Comparison of ENCODE assay signal across 1 cellular context in the genomic region with DNA sequence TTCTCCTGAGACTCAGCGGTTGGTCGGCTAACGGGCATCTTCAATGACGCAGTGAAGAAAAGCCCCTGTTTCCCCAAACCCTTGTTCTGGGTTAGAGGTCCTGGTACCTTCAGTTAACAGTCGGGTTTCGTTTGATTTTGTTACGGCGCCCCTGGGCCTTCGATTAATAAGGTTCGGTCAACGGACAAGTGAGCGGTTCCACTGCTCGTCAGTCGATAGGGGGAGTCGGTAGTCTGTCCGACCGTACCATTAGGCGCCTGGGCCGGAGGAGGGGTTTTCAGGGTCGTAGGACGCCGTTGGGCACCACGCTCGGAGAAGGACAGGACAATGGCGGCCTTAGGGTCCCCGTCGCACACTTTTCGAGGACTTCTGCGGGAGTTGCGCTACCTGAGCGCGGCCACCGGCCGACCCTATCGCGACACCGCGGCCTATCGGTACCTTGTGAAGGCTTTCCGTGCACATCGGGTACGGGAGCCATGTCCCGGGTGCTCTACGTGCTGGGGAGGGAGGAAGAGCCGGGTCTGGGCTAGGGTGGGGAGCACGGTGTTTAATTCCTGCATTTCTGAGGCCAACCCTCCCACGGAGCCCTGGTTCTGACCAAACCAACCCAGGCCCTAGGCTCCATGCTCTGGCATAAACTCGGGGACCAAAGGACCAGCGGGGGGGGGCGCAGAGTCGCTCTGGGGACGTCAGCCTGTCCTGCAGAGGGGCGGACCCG.
TF ChIP-seq lines count a peak whose summit lies in the region.

A gene with protein sequence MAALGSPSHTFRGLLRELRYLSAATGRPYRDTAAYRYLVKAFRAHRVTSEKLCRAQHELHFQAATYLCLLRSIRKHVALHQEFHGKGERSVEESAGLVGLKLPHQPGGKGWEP (plus strand): TSS at position 280 of the 718 bp plus-strand sequence. CDS start 48 bp downstream, at position 328.

TF ChIP-seq in HepG2, 621 proteins besides CTCF, POLR2A, EP300 and RAD21 (continued from another document and continues in another):
- TF ChIP-seq, protein P1, sequence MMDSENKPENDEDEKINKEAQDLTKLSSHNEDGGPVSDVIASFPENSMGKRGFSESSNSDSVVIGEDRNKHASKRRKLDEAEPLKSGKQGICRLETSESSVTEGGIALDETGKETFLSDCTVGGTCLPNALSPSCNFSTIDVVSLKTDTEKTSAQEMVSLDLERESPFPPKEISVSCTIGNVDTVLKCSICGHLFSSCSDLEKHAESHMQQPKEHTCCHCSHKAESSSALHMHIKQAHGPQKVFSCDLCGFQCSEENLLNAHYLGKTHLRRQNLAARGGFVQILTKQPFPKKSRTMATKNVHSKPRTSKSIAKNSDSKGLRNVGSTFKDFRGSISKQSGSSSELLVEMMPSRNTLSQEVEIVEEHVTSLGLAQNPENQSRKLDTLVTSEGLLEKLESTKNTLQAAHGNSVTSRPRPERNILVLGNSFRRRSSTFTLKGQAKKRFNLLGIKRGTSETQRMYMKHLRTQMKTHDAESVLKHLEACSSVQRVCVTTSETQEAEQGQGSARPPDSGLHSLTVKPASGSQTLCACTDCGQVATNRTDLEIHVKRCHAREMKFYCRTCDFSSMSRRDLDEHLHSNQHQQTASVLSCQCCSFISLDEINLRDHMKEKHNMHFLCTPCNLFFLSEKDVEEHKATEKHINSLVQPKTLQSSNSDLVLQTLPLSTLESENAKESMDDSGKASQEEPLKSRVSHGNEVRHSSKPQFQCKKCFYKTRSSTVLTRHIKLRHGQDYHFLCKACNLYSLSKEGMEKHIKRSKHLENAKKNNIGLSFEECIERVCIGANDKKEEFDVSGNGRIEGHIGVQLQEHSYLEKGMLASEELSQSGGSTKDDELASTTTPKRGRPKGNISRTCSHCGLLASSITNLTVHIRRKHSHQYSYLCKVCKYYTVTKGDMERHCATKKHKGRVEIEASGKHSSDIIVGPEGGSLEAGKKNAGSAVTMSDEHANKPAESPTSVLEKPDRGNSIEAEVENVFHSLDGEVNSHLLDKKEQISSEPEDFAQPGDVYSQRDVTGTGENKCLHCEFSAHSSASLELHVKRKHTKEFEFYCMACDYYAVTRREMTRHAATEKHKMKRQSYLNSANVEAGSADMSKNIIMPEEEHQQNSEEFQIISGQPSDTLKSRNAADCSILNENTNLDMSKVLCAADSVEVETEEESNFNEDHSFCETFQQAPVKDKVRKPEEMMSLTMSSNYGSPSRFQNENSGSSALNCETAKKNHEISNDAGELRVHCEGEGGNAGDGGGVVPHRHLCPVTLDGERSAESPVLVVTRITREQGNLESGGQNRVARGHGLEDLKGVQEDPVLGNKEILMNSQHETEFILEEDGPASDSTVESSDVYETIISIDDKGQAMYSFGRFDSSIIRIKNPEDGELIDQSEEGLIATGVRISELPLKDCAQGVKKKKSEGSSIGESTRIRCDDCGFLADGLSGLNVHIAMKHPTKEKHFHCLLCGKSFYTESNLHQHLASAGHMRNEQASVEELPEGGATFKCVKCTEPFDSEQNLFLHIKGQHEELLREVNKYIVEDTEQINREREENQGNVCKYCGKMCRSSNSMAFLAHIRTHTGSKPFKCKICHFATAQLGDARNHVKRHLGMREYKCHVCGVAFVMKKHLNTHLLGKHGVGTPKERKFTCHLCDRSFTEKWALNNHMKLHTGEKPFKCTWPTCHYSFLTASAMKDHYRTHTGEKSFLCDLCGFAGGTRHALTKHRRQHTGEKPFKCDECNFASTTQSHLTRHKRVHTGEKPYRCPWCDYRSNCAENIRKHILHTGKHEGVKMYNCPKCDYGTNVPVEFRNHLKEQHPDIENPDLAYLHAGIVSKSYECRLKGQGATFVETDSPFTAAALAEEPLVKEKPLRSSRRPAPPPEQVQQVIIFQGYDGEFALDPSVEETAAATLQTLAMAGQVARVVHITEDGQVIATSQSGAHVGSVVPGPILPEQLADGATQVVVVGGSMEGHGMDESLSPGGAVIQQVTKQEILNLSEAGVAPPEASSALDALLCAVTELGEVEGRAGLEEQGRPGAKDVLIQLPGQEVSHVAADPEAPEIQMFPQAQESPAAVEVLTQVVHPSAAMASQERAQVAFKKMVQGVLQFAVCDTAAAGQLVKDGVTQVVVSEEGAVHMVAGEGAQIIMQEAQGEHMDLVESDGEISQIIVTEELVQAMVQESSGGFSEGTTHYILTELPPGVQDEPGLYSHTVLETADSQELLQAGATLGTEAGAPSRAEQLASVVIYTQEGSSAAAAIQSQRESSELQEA (CRISPR knock-in tag; IDR thresholded peaks at IDR 0.05; ENCODE audit: not compliant biosample characterization), result peak; percentile 66
- peak; percentile 41; the same call in 1 of the 2 replicates for TF ChIP-seq MAF1 (CRISPR knock-in tag; IDR thresholded peaks at IDR 0.05; ENCODE audit: borderline replicate concordance)
- 0 out of 2 replicates have a peak, but pooled peaks have one; percentile 29 for TF ChIP-seq ZFP36L2 (CRISPR knock-in tag; IDR thresholded peaks at IDR 0.05)
- TF ChIP-seq ELF3 (CRISPR knock-in tag; IDR thresholded peaks at IDR 0.05), result 0 out of 2 replicates have a peak, but pooled peaks have one; percentile 3
- TF ChIP-seq ZNF891 (CRISPR knock-in tag; IDR thresholded peaks at IDR 0.05), result peak; percentile 90; the same call in 1 of the 2 replicates
- peak; percentile 68 for TF ChIP-seq SPEN (CRISPR knock-in tag; IDR thresholded peaks at IDR 0.05; ENCODE audit: low read depth)
- TF ChIP-seq ZNF317 (CRISPR knock-in tag; IDR thresholded peaks at IDR 0.05), result peak; percentile 74
- TF ChIP-seq, protein P2, sequence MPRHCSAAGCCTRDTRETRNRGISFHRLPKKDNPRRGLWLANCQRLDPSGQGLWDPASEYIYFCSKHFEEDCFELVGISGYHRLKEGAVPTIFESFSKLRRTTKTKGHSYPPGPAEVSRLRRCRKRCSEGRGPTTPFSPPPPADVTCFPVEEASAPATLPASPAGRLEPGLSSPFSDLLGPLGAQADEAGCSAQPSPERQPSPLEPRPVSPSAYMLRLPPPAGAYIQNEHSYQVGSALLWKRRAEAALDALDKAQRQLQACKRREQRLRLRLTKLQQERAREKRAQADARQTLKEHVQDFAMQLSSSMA (CRISPR knock-in tag; IDR thresholded peaks at IDR 0.05), result 0 out of 2 replicates have a peak, but pooled peaks have one; percentile 32
- no peak for TF ChIP-seq ZNF781 (CRISPR knock-in tag; IDR thresholded peaks at IDR 0.05; ENCODE audit: borderline replicate concordance, not compliant biosample characterization)
- TF ChIP-seq KDM3A (CRISPR knock-in tag; IDR thresholded peaks at IDR 0.05; ENCODE audit: low read depth), result 0 out of 2 replicates have a peak, but pooled peaks have one; percentile 18
- TF ChIP-seq, protein P3, sequence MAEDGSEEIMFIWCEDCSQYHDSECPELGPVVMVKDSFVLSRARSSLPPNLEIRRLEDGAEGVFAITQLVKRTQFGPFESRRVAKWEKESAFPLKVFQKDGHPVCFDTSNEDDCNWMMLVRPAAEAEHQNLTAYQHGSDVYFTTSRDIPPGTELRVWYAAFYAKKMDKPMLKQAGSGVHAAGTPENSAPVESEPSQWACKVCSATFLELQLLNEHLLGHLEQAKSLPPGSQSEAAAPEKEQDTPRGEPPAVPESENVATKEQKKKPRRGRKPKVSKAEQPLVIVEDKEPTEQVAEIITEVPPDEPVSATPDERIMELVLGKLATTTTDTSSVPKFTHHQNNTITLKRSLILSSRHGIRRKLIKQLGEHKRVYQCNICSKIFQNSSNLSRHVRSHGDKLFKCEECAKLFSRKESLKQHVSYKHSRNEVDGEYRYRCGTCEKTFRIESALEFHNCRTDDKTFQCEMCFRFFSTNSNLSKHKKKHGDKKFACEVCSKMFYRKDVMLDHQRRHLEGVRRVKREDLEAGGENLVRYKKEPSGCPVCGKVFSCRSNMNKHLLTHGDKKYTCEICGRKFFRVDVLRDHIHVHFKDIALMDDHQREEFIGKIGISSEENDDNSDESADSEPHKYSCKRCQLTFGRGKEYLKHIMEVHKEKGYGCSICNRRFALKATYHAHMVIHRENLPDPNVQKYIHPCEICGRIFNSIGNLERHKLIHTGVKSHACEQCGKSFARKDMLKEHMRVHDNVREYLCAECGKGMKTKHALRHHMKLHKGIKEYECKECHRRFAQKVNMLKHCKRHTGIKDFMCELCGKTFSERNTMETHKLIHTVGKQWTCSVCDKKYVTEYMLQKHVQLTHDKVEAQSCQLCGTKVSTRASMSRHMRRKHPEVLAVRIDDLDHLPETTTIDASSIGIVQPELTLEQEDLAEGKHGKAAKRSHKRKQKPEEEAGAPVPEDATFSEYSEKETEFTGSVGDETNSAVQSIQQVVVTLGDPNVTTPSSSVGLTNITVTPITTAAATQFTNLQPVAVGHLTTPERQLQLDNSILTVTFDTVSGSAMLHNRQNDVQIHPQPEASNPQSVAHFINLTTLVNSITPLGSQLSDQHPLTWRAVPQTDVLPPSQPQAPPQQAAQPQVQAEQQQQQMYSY (CRISPR knock-in tag; IDR thresholded peaks at IDR 0.05), result peak; percentile 19; the same call in 1 of the 2 replicates
- peak; percentile 43 for TF ChIP-seq PHF5A (CRISPR knock-in tag; IDR thresholded peaks at IDR 0.05; ENCODE audit: low read depth, unreplicated experiment)
- 0 out of 2 replicates have a peak, but pooled peaks have one; percentile 28 for TF ChIP-seq ZNF850 (CRISPR knock-in tag; conservative IDR thresholded peaks at IDR 0.05)
- peak; percentile 53; the same call in 1 of the 2 replicates for TF ChIP-seq KLF12 (CRISPR knock-in tag; IDR thresholded peaks at IDR 0.05; ENCODE audit: borderline replicate concordance)
- TF ChIP-seq, protein P4, sequence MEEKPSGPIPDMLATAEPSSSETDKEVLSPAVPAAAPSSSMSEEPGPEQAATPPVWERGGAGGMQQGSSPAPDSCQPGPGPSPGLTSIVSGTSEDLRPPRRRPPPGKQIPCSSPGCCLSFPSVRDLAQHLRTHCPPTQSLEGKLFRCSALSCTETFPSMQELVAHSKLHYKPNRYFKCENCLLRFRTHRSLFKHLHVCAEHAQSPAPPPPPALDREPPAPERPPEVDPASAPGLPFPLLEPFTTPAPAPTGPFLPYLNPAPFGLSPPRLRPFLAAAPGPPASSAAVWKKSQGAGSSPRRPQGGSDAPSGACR (CRISPR knock-in tag; IDR thresholded peaks at IDR 0.05), result 0 out of 2 replicates have a peak, but pooled peaks have one; percentile 3
- TF ChIP-seq, protein P5, sequence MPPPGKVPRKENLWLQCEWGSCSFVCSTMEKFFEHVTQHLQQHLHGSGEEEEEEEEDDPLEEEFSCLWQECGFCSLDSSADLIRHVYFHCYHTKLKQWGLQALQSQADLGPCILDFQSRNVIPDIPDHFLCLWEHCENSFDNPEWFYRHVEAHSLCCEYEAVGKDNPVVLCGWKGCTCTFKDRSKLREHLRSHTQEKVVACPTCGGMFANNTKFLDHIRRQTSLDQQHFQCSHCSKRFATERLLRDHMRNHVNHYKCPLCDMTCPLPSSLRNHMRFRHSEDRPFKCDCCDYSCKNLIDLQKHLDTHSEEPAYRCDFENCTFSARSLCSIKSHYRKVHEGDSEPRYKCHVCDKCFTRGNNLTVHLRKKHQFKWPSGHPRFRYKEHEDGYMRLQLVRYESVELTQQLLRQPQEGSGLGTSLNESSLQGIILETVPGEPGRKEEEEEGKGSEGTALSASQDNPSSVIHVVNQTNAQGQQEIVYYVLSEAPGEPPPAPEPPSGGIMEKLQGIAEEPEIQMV (CRISPR knock-in tag; IDR thresholded peaks at IDR 0.05; ENCODE audit: low read depth), result peak; percentile 88
- no peak for TF ChIP-seq NONO (IDR thresholded peaks at IDR 0.05)
- peak; percentile 77 for TF ChIP-seq NONO (CRISPR knock-in tag; conservative IDR thresholded peaks at IDR 0.05)
- 0 out of 2 replicates have a peak, but pooled peaks have one; percentile 47 for TF ChIP-seq ZNF83 (CRISPR knock-in tag; IDR thresholded peaks at IDR 0.05; ENCODE audit: borderline replicate concordance)
- TF ChIP-seq MAFF (IDR thresholded peaks at IDR 0.05; ENCODE audit: low read depth, low read length), result no peak
- TF ChIP-seq, protein P6, sequence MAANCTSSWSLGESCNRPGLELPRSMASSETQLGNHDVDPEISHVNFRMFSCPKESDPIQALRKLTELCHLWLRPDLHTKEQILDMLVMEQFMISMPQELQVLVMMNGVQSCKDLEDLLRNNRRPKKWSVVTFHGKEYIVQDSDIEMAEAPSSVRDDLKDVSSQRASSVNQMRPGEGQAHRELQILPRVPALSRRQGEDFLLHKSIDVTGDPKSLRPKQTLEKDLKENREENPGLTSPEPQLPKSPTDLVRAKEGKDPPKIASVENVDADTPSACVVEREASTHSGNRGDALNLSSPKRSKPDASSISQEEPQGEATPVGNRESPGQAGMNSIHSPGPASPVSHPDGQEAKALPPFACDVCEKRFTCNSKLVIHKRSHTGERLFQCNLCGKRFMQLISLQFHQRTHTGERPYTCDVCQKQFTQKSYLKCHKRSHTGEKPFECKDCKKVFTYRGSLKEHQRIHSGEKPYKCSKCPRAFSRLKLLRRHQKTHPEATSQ (CRISPR knock-in tag; IDR thresholded peaks at IDR 0.05; ENCODE audit: borderline replicate concordance), result peak; percentile 65; the same call in 1 of the 2 replicates
- TF ChIP-seq ZMYM2 (CRISPR knock-in tag; IDR thresholded peaks at IDR 0.05), result no peak
- TF ChIP-seq ZNF782 (CRISPR knock-in tag; IDR thresholded peaks at IDR 0.05; ENCODE audit: borderline replicate concordance), result 0 out of 2 replicates have a peak, but pooled peaks have one; percentile 31
- TF ChIP-seq ZNF768 (CRISPR knock-in tag; IDR thresholded peaks at IDR 0.05), result peak; percentile 67; the same call in 1 of the 2 replicates
- TF ChIP-seq, protein P7, sequence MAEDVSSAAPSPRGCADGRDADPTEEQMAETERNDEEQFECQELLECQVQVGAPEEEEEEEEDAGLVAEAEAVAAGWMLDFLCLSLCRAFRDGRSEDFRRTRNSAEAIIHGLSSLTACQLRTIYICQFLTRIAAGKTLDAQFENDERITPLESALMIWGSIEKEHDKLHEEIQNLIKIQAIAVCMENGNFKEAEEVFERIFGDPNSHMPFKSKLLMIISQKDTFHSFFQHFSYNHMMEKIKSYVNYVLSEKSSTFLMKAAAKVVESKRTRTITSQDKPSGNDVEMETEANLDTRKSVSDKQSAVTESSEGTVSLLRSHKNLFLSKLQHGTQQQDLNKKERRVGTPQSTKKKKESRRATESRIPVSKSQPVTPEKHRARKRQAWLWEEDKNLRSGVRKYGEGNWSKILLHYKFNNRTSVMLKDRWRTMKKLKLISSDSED (CRISPR knock-in tag; IDR thresholded peaks at IDR 0.05), result no peak
- peak; percentile 43 for TF ChIP-seq STAG1 (CRISPR knock-in tag; IDR thresholded peaks at IDR 0.05)
- peak; percentile 8; the same call in 1 of the 2 replicates for TF ChIP-seq ZNF121 (CRISPR knock-in tag; IDR thresholded peaks at IDR 0.05)
- TF ChIP-seq, protein P8, sequence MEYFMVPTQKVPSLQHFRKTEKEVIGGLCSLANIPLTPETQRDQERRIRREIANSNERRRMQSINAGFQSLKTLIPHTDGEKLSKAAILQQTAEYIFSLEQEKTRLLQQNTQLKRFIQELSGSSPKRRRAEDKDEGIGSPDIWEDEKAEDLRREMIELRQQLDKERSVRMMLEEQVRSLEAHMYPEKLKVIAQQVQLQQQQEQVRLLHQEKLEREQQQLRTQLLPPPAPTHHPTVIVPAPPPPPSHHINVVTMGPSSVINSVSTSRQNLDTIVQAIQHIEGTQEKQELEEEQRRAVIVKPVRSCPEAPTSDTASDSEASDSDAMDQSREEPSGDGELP (IDR thresholded peaks at IDR 0.05; ENCODE audit: borderline replicate concordance, low read depth), result peak; percentile 34; the same call in 1 of the 2 replicates
- TF ChIP-seq ZNF350 (CRISPR knock-in tag; IDR thresholded peaks at IDR 0.05; ENCODE audit: borderline replicate concordance, low read depth), result peak; percentile 97
